ENCODE assay signal across 11 cellular contexts in genomic region chrX:23662187-23662586, GRCh38. TPM values are rescaled to one million over a fixed set of nuclear protein-coding genes. Genes with fewer than 3 reads are reported as not detected.
A peak's percentile ranks its signal among the peaks of the same experiment; 100 is the strongest.
DNase-seq lines count a peak whose midpoint lies in the region; ATAC-seq and TF ChIP-seq lines count a peak whose summit lies in the region.
"Had no signal": no experiment of that assay in that cellular context is flagged by ENCODE, and none has a peak within 500 bp of the region (broad histone marks: within the 10 kb centered on the region; RNA-seq: fewer than 3 reads in every experiment).

No MANE protein-coding gene starts in this region.

- no peaks in the 10 kb centered on the region for H3K36me3 ChIP-seq in neural progenitor cell
- H3K36me3 ChIP-seq: BE2C had no signal

- H3K36me3 Mint-ChIP-seq in activated naive CD4-positive, alpha-beta T cell treated with anti-CD3 and anti-CD28 coated beads, Interleukin-2, amount 50 U/mL, for 24 hours = no peaks in the 10 kb centered on the region
- no peaks in the 10 kb centered on the region for H3K36me3 Mint-ChIP-seq in activated B cell treated with CpG ODN at 0.5 μM for 24 hours (ENCODE audit: low read depth)
- no peaks in the 10 kb centered on the region for H3K36me3 Mint-ChIP-seq in neural progenitor cell

- CTCF ChIA-PET in activated B cell treated with CpG ODN at 0.5 μM for 24 hours (lab: Charles Lee) = no interaction called here

- H3K9me3 ChIP-seq in neural progenitor cell (ENCODE audit: low read depth) = no peaks in the 10 kb centered on the region
- H3K9me3 ChIP-seq: BE2C had no signal

- H3K4me1 Mint-ChIP-seq in activated naive CD4-positive, alpha-beta T cell treated with anti-CD3 and anti-CD28 coated beads, Interleukin-2, amount 50 U/mL, for 24 hours = peaks cover 33% of the 10 kb centered on the region
- peaks cover 45% of the 10 kb centered on the region for H3K4me1 Mint-ChIP-seq in activated B cell treated with CpG ODN at 0.5 μM for 24 hours
- peaks cover 19% of the 10 kb centered on the region for H3K4me1 Mint-ChIP-seq in neural progenitor cell

- no peak overlapping the region for H3K4me3 ChIP-seq in neural progenitor cell

- H3K4me1 ChIP-seq in neural progenitor cell = peaks cover 6% of the 10 kb centered on the region

- no peak overlapping the region for H2AFZ ChIP-seq in neural progenitor cell (replicated peaks)

- intact Hi-C loops in activated B cell treated with CpG ODN at 0.5 μM for 24 hours (cut with micrococcal nuclease) = loop anchor here (5.0 to 10.0 kb wide), 6 partner anchors 363 to 1600 kb away; partner anchors contain the start of genes KLHL15, PDK3, POLA1 and ZFX

- in situ Hi-C loops in KBM-7 (cut with MboI; ENCODE audit: low pct_unique_long_range_greater_than_20kb, low sequenced_read_pairs) = no loop called here

- H3K27me3 Mint-ChIP-seq in activated naive CD4-positive, alpha-beta T cell treated with anti-CD3 and anti-CD28 coated beads, Interleukin-2, amount 50 U/mL, for 24 hours = no peaks in the 10 kb centered on the region
- H3K27me3 Mint-ChIP-seq in activated B cell treated with CpG ODN at 0.5 μM for 24 hours (no peaks in the 10 kb centered on the region), neural progenitor cell (ENCODE audit: insufficient read depth, low read depth) (peaks cover 5% of the 10 kb centered on the region)

- H3K27me3 ChIP-seq in neural progenitor cell = no peaks in the 10 kb centered on the region
- H3K27me3 ChIP-seq: BE2C had no signal

- TF ChIP-seq CTCF in activated B cell treated with CpG ODN at 0.5 μM for 24 hours (IDR thresholded peaks at IDR 0.05) = no peak
- no peak for TF ChIP-seq CTCF in neural progenitor cell (IDR thresholded peaks at IDR 0.05)

- no peaks in the 10 kb centered on the region for H3K9me3 Mint-ChIP-seq in activated naive CD4-positive, alpha-beta T cell treated with anti-CD3 and anti-CD28 coated beads, Interleukin-2, amount 50 U/mL, for 24 hours
- no peaks in the 10 kb centered on the region for H3K9me3 Mint-ChIP-seq in activated B cell treated with CpG ODN at 0.5 μM for 24 hours
- no peaks in the 10 kb centered on the region for H3K9me3 Mint-ChIP-seq in neural progenitor cell

- peak; percentile 44 for ATAC-seq in HG02840 (IDR thresholded peaks at IDR 0.05; ENCODE audit: low FRiP score, unreplicated experiment)
- ATAC-seq in activated B cell treated with CpG ODN at 0.5 μM for 24 hours (ENCODE audit: low read depth) = peak; percentile 33
- ATAC-seq: Panc1 had no signal

- no peaks in the 10 kb centered on the region for H4K20me1 ChIP-seq in neural progenitor cell (ENCODE audit: low read depth)

- POLR2A ChIA-PET in activated B cell treated with CpG ODN at 0.5 μM for 24 hours (lab: Charles Lee) = no interaction called here

- H3K27ac ChIP-seq in neural progenitor cell = no peak overlapping the region

- no peak overlapping the region for H3K9ac ChIP-seq in neural progenitor cell

- no peak for DNase-seq in activated naive CD4-positive, alpha-beta T cell (lab: John Stamatoyannopoulos, UW)
- DNase-seq in activated B cell treated with CpG ODN at 0.5 μM for 24 hours (no peak), RKO (ENCODE audit: low spot score) (no peak), neural progenitor cell (ENCODE audit: low spot score) (no peak), KBM-7 (no peak), NCI-H1417 (lab: John Stamatoyannopoulos, UW) (no peak)
- DNase-seq: BE2C; stimulated activated naive CD4-positive, alpha-beta T cell treated with Interleukin-2 at 50 U/mL for 16 hours had no signal

- no peaks in the 10 kb centered on the region for H3F3A ChIP-seq in neural progenitor cell (ENCODE audit: low read depth)

- peak overlapping the region; percentile 66 for H3K4me3 Mint-ChIP-seq in activated naive CD4-positive, alpha-beta T cell treated with anti-CD3 and anti-CD28 coated beads, Interleukin-2, amount 50 U/mL, for 24 hours
- H3K4me3 Mint-ChIP-seq in activated B cell treated with CpG ODN at 0.5 μM for 24 hours (peak overlapping the region; percentile 64), neural progenitor cell (no peak overlapping the region)

- H3K27ac Mint-ChIP-seq in activated naive CD4-positive, alpha-beta T cell treated with anti-CD3 and anti-CD28 coated beads, Interleukin-2, amount 50 U/mL, for 24 hours = peak overlapping the region; percentile 98
- H3K27ac Mint-ChIP-seq in activated B cell treated with CpG ODN at 0.5 μM for 24 hours = peak overlapping the region; percentile 85
- no peak overlapping the region for H3K27ac Mint-ChIP-seq in neural progenitor cell

- H3K79me2 ChIP-seq in neural progenitor cell (ENCODE audit: low read depth) = no peaks in the 10 kb centered on the region

- no peak overlapping the region for H3K4me2 ChIP-seq in neural progenitor cell

RNA-seq across cellular contexts. Expression of gene PRDX4, which starts 5.1 kb away (rescaled TPM):
- total RNA-seq in activated B cell treated with CpG ODN at 0.5 μM for 24 hours = 29.2 and 35.5 TPM in 2 replicates
- total RNA-seq in neural progenitor cell (ENCODE audit: low replicate concordance) = 149 and 162 TPM in 2 replicates
